Comparison of ENCODE assay signal across 16 cellular contexts in genomic region chr10:89425000-89425399, GRCh38. TPM values are rescaled to one million over a fixed set of nuclear protein-coding genes. Genes with fewer than 3 reads are reported as not detected.
DNase-seq lines count a peak whose midpoint lies in the region; ATAC-seq, FAIRE-seq and TF ChIP-seq lines count a peak whose summit lies in the region.
"Had no signal": no experiment of that assay in that cellular context is flagged by ENCODE, and none has a peak within 500 bp of the region (broad histone marks: within the 10 kb centered on the region; RNA-seq: fewer than 3 reads in every experiment).

No MANE protein-coding gene starts in this region.

- peaks cover 23% of the 10 kb centered on the region for H3K4me1 Mint-ChIP-seq in astrocyte (ENCODE audit: low read depth, unreplicated experiment)

- H3K9me3 ChIP-seq in astrocyte (ENCODE audit: insufficient read depth, low read depth, low read length) = no peaks in the 10 kb centered on the region
- H3K9me3 ChIP-seq: BLaER1 treated with 17β-estradiol and CSF1 and Interleukin-3, amounts not matched to agents 10 nM and 100 nM had no signal

- no peak overlapping the region for H3K4me2 ChIP-seq in astrocyte (ENCODE audit: low read length)
- H3K4me2 ChIP-seq: BLaER1 treated with 17β-estradiol and CSF1 and Interleukin-3, amounts not matched to agents 10 nM and 100 nM; GM23338 had no signal

- H3K27me3 Mint-ChIP-seq in astrocyte (ENCODE audit: low read depth, unreplicated experiment) = no peaks in the 10 kb centered on the region

- H3K27ac Mint-ChIP-seq in astrocyte (ENCODE audit: unreplicated experiment) = peak overlapping the region; percentile 28
- H3K27ac Mint-ChIP-seq: GM23338 had no signal

- H3K9me3 Mint-ChIP-seq in astrocyte (ENCODE audit: unreplicated experiment) = no peaks in the 10 kb centered on the region
- H3K9me3 Mint-ChIP-seq: CD4-positive, CD25-positive, alpha-beta regulatory T cell; GM23338 had no signal

- H3K27me3 ChIP-seq in astrocyte (ENCODE audit: insufficient read depth, low read length) = no peaks in the 10 kb centered on the region
- H3K27me3 ChIP-seq: BLaER1 treated with 17β-estradiol and CSF1 and Interleukin-3, amounts not matched to agents 10 nM and 100 nM had no signal

- H3K36me3 ChIP-seq in astrocyte (ENCODE audit: insufficient read depth, low read length) = no peaks in the 10 kb centered on the region

- DNase-seq in astrocyte (ENCODE audit: low read depth) = no peak
- DNase-seq in left kidney (ENCODE audit: low read depth, low spot score) = peak; percentile 63
- DNase-seq in mucosa of gallbladder (ENCODE audit: low spot score) = peak; percentile 33
- DNase-seq in stimulated activated CD4-positive, alpha-beta T cell treated with anti-CD3 and anti-CD28 coated beads, Interleukin-12 subunit alpha, Interleukin-12 subunit beta, amount 100 ng/mL, for 4 hours = no peak
- no peak for DNase-seq in GM03348 (ENCODE audit: low spot score)
- DNase-seq: Calu3; CD4-positive, CD25-positive, alpha-beta regulatory T cell; DMS 273 treated with DMSO at 0.1 percent for 48 hours; H7 had no signal

- FAIRE-seq in astrocyte (lab: Jason Lieb, UNC) = no peak
- FAIRE-seq: GM12878 had no signal

- no peak overlapping the region for H3K4me3 Mint-ChIP-seq in astrocyte (ENCODE audit: unreplicated experiment)
- H3K4me3 Mint-ChIP-seq: GM23338 had no signal

- no peak for TF ChIP-seq CTCF in astrocyte (IDR thresholded peaks at IDR 0.05; ENCODE audit: insufficient read depth, low read depth, low read length)

- H4K20me1 ChIP-seq in astrocyte (ENCODE audit: insufficient read depth, low read length) = no peaks in the 10 kb centered on the region

- ATAC-seq in GM19324 (IDR thresholded peaks at IDR 0.05; ENCODE audit: low FRiP score, unreplicated experiment) (no peak), HG03025 (IDR thresholded peaks at IDR 0.05; ENCODE audit: low FRiP score, unreplicated experiment) (no peak)
- ATAC-seq: GM12878, GM23338 had no signal

- no peaks in the 10 kb centered on the region for H3K79me2 ChIP-seq in astrocyte (ENCODE audit: insufficient read depth, low read length)

- no peak overlapping the region for H3K27ac ChIP-seq in astrocyte (ENCODE audit: low read depth, low read length)
- H3K27ac ChIP-seq: BLaER1 treated with 17β-estradiol and CSF1 and Interleukin-3, amounts not matched to agents 10 nM and 100 nM had no signal

- H2AFZ ChIP-seq in astrocyte (ENCODE audit: low read depth, low read length) = no peak overlapping the region
- H2AFZ ChIP-seq: GM23338 had no signal

- peaks cover 5% of the 10 kb centered on the region for H3K36me3 Mint-ChIP-seq in astrocyte (ENCODE audit: low read depth, unreplicated experiment)

- peaks cover 21% of the 10 kb centered on the region for H3K4me1 ChIP-seq in astrocyte (ENCODE audit: insufficient read depth, low read length)

- no peak overlapping the region for H3K4me3 ChIP-seq in astrocyte (ENCODE audit: insufficient read depth, low read depth, low read length)
- H3K4me3 ChIP-seq: BLaER1 treated with 17β-estradiol and CSF1 and Interleukin-3, amounts not matched to agents 10 nM and 100 nM; GM12878; GM23338 had no signal

- H3K9ac ChIP-seq in astrocyte (ENCODE audit: low read length) = no peak overlapping the region
- H3K9ac ChIP-seq: BLaER1 treated with 17β-estradiol and CSF1 and Interleukin-3, amounts not matched to agents 10 nM and 100 nM had no signal

RNA-seq across cellular contexts. Expression of gene IFIT5, which starts 10.6 kb away (rescaled TPM):
- total RNA-seq in astrocyte (42.9 and 44.7 TPM in 2 replicates), mucosa of gallbladder (14.7 TPM)

RNA-seq across cellular contexts. Expression of gene IFIT1, which starts 32.6 kb away (rescaled TPM):
- total RNA-seq in astrocyte = 335 and 375 TPM in 2 replicates
- 14.4 TPM for total RNA-seq in mucosa of gallbladder

RNA-seq across cellular contexts. Expression of gene IFIT1B, which starts 47.1 kb away (rescaled TPM):
- total RNA-seq in astrocyte (not detected in 2 replicates), mucosa of gallbladder (not detected)
- total RNA-seq: Calu3; CD4-positive, CD25-positive, alpha-beta regulatory T cell; Daoy; GM12878; GM23338; H7; HT1080 had no signal

Comparison
In these comparisons a context has a peak if more than half of its experiments do, and no peak if none do; other contexts are left out.
1. DNase-seq: peak in left kidney (single experiment) and mucosa of gallbladder (single experiment); none in astrocyte (single experiment), stimulated activated CD4-positive, alpha-beta T cell treated with anti-CD3 and anti-CD28 coated beads, Interleukin-12 subunit alpha, Interleukin-12 subunit beta, amount 100 ng/mL, for 4 hours (single experiment) and GM03348 (single experiment).
2. RNA of gene IFIT1, which starts 32.6 kb away (total RNA-seq): 335 to 375 TPM in astrocyte; 14.4 TPM in mucosa of gallbladder (single experiment); every median in the first group is over 10 times any median in the second.